Comparison of ENCODE assay signal across 25 cellular contexts in genomic region chr3:169298247-169298992, GRCh38.
DNase-seq lines count a peak whose midpoint lies in the region; ATAC-seq, FAIRE-seq and TF ChIP-seq lines count a peak whose summit lies in the region.
"Had no signal": no experiment of that assay in that cellular context is flagged by ENCODE, and none has a peak within 500 bp of the region (broad histone marks: within the 10 kb centered on the region; RNA-seq: fewer than 3 reads in every experiment).

No MANE protein-coding gene starts in this region.

- ATAC-seq in GM23338, result no peak
- no peak for ATAC-seq in pancreas
- ATAC-seq: Panc1 had no signal

- TF ChIP-seq POLR2A in Peyer's patch (IDR thresholded peaks at IDR 0.05), result no peak

- H3K9me3 ChIP-seq in Peyer's patch (no peaks in the 10 kb centered on the region), kidney (ENCODE audit: control insufficient read depth in 1 of 2, low read length in 2 of 2) (no peaks in the 10 kb centered on the region), pancreas (no peaks in the 10 kb centered on the region), A673 (ENCODE audit: low read depth, low read length, poor library complexity, severe bottlenecking) (no peaks in the 10 kb centered on the region)
- H3K9me3 ChIP-seq: MG63 had no signal

- no peak overlapping the region for H3K27ac Mint-ChIP-seq in GM23338
- H3K27ac Mint-ChIP-seq: CD8-positive, alpha-beta memory T cell; IgD-negative memory B cell had no signal

- no TSS peak for BruUV-seq in A673 (replicated peaks; lab: Mats Ljungman, UMichigan)

- TF ChIP-seq CTCF in GM23338 (conservative IDR thresholded peaks at IDR 0.05; ENCODE audit: low read depth in 2 of 2) (no peak), Peyer's patch (IDR thresholded peaks at IDR 0.05) (peak in 1 of 6 experiments; percentile 9), kidney (IDR thresholded peaks at IDR 0.05; ENCODE audit: borderline replicate concordance, extremely low read depth, insufficient read depth) (no peak), pancreas (IDR thresholded peaks at IDR 0.05) (no peak), A673 (conservative IDR thresholded peaks at IDR 0.05; ENCODE audit: low read depth, low read length) (no peak), foreskin fibroblast (IDR thresholded peaks at IDR 0.05; ENCODE audit: low read depth, low read length) (no peak)

- no peak overlapping the region for H3K4me2 ChIP-seq in GM23338

- intact Hi-C loops in kidney (cut with DNase I) (no loop called here), pancreas (cut with DNase I) (no loop called here), A673 (cut with micrococcal nuclease; ENCODE audit: unreplicated experiment) (loop anchor here (10.0 kb wide), 1 partner anchor 366 kb away; the partner anchor contains the start of gene MECOM)

- H3K9ac ChIP-seq in kidney (ENCODE audit: low read length in 2 of 2), result no peak overlapping the region

- H3K27me3 Mint-ChIP-seq in GM23338 (ENCODE audit: insufficient read depth, low read depth, poor library complexity), result no peaks in the 10 kb centered on the region
- H3K27me3 Mint-ChIP-seq: CD8-positive, alpha-beta memory T cell; IgD-negative memory B cell had no signal

- POLR2A ChIA-PET in A673 (lab: Charles Lee; ENCODE audit: low non-redundant PET), result no interaction called here

- H3K79me2 ChIP-seq in GM23338 (replicated peaks; ENCODE audit: insufficient read depth), result no peaks in the 10 kb centered on the region

- H3K4me1 ChIP-seq in GM23338 (ENCODE audit: insufficient read depth) (no peaks in the 10 kb centered on the region), Peyer's patch (peaks cover 0 to 4% (median 0%) of the 10 kb centered on the region in 4 donors), kidney (ENCODE audit: control insufficient read depth in 1 of 2, insufficient read depth in 1 of 2, low read depth in 1 of 2, low read length in 2 of 2) (peaks cover 0 to 8% of the 10 kb centered on the region in 2 donors), pancreas (peaks cover 19 to 33% (median 25%) of the 10 kb centered on the region in 3 donors), A673 (ENCODE audit: insufficient read depth, low read length, poor library complexity, severe bottlenecking) (no peaks in the 10 kb centered on the region)

- H3F3A ChIP-seq in GM23338 (replicated peaks; ENCODE audit: low read depth), result no peaks in the 10 kb centered on the region

- FAIRE-seq in kidney (lab: Jason Lieb, UNC), result peak; percentile 83
- peak; percentile 95 for FAIRE-seq in pancreas (lab: Jason Lieb, UNC)
- FAIRE-seq: D721Med, HTR-8/SVneo had no signal

- H3K4me3 Mint-ChIP-seq in GM23338, result no peak overlapping the region
- H3K4me3 Mint-ChIP-seq: CD8-positive, alpha-beta memory T cell; IgD-negative memory B cell had no signal

- WGBS in pancreas, 2 donors, result 85 to 88% methylated on average over 6 of the region's 6 CpGs

- DNase-seq in GM23338 (ENCODE audit: low spot score), result no peak
- DNase-seq in Peyer's patch, result no peak
- DNase-seq in kidney, result no peak
- DNase-seq in pancreas, result no peak
- no peak for DNase-seq in A673 (ENCODE audit: low spot score)
- no peak for DNase-seq in foreskin fibroblast
- no peak for DNase-seq in DMS53 treated with DMSO at 0.1 percent for 48 hours (lab: John Stamatoyannopoulos, UW; ENCODE audit: unreplicated experiment)
- DNase-seq: ACHN; C1 segment of cervical spinal cord; CD8-positive, alpha-beta memory T cell; DMS79; H7; Kasumi-1; MG63; NCI-H1048; NCI-H1436 treated with DMSO at 0.1 percent for 48 hours; NCI-H2029; NCI-H2171; NCI-H526 treated with DMSO at 0.1 percent for 48 hours; SHP77 had no signal

- H3K4me3 ChIP-seq in GM23338 (no peak overlapping the region), Peyer's patch (no peak overlapping the region), kidney (ENCODE audit: low read length in 2 of 2) (no peak overlapping the region), pancreas (no peak overlapping the region), A673 (ENCODE audit: low read depth, low read length, poor library complexity, severe bottlenecking) (no peak overlapping the region), foreskin fibroblast (ENCODE audit: low read depth in 1 of 2, low read length in 2 of 2) (no peak overlapping the region)
- H3K4me3 ChIP-seq: MG63, SK-N-MC had no signal

- no peaks in the 10 kb centered on the region for H4K20me1 ChIP-seq in GM23338 (replicated peaks; ENCODE audit: insufficient read depth)

- H3K9me2 ChIP-seq in GM23338 (ENCODE audit: insufficient read depth), result no peaks in the 10 kb centered on the region

- H3K9me3 Mint-ChIP-seq in GM23338, result no peaks in the 10 kb centered on the region

- H3K27me3 ChIP-seq in GM23338 (ENCODE audit: insufficient read depth) (no peaks in the 10 kb centered on the region), Peyer's patch (no peaks in the 10 kb centered on the region), pancreas (no peaks in the 10 kb centered on the region), A673 (replicated peaks; ENCODE audit: insufficient read depth, low read depth, low read length, poor library complexity) (peaks cover 31% of the 10 kb centered on the region)

- H3K27ac ChIP-seq in GM23338 (ENCODE audit: low read depth) (no peak overlapping the region), Peyer's patch (peak overlapping the region in 3 of 4 donors; percentile 9 to 69 (median 52)), kidney (ENCODE audit: low read depth in 2 of 2, low read length in 2 of 2) (peak overlapping the region in 1 of 2 donors; percentile 26), pancreas (no peak overlapping the region), A673 (ENCODE audit: low read depth, low read length, poor library complexity, severe bottlenecking) (no peak overlapping the region)
- H3K27ac ChIP-seq: SK-N-MC had no signal

- no peaks in the 10 kb centered on the region for H3K4me1 Mint-ChIP-seq in GM23338
- H3K4me1 Mint-ChIP-seq: CD8-positive, alpha-beta memory T cell; IgD-negative memory B cell had no signal

- CTCF ChIA-PET in A673 (lab: Charles Lee), result no interaction called here

- H3K36me3 ChIP-seq in GM23338 (ENCODE audit: insufficient read depth) (no peaks in the 10 kb centered on the region), Peyer's patch (no peaks in the 10 kb centered on the region), kidney (ENCODE audit: control insufficient read depth in 1 of 2, insufficient read depth in 2 of 2, low read length in 2 of 2) (no peaks in the 10 kb centered on the region), pancreas (no peaks in the 10 kb centered on the region), A673 (ENCODE audit: insufficient read depth, low read length, poor library complexity, severe bottlenecking) (no peaks in the 10 kb centered on the region)
- H3K36me3 ChIP-seq: MG63 had no signal

- H2AFZ ChIP-seq in GM23338, result peak overlapping the region; percentile 81

- H3K36me3 Mint-ChIP-seq in GM23338 (ENCODE audit: low read depth), result no peaks in the 10 kb centered on the region
- H3K36me3 Mint-ChIP-seq: CD8-positive, alpha-beta memory T cell; IgD-negative memory B cell had no signal

TF ChIP-seq in GM23338, 12 proteins besides CTCF, POLR2A, EP300 and RAD21:
- TF ChIP-seq EZH2phosphoT487 (IDR thresholded peaks at IDR 0.05; ENCODE audit: unreplicated experiment), result no peak
- no peak for TF ChIP-seq ZNF331 (CRISPR knock-in tag; IDR thresholded peaks at IDR 0.05; ENCODE audit: low read depth)
- no peak for TF ChIP-seq REST (IDR thresholded peaks at IDR 0.05; ENCODE audit: unreplicated experiment)
- no peak for TF ChIP-seq POLR2AphosphoS5 (IDR thresholded peaks at IDR 0.05; ENCODE audit: low read depth)
- TF ChIP-seq EZH2 (IDR thresholded peaks at IDR 0.05; ENCODE audit: low read depth, unreplicated experiment), result no peak
- TF ChIP-seq CREB1 (CRISPR knock-in tag; IDR thresholded peaks at IDR 0.05; ENCODE audit: low read depth), result no peak
- no peak for TF ChIP-seq NANOG (IDR thresholded peaks at IDR 0.05; ENCODE audit: borderline replicate concordance)
- TF ChIP-seq ETS1 (IDR thresholded peaks at IDR 0.05), result no peak
- no peak for TF ChIP-seq JUNB (IDR thresholded peaks at IDR 0.05; ENCODE audit: unreplicated experiment)

Comparison
In these comparisons a context has a peak if more than half of its experiments do, and no peak if none do; other contexts are left out.
1. H3K27ac ChIP-seq: peak in Peyer's patch (3 of 4); none in GM23338 (single experiment), pancreas (0 of 4) and A673 (single experiment).